ENCODE assay signal across 1 cellular context in the genomic region with DNA sequence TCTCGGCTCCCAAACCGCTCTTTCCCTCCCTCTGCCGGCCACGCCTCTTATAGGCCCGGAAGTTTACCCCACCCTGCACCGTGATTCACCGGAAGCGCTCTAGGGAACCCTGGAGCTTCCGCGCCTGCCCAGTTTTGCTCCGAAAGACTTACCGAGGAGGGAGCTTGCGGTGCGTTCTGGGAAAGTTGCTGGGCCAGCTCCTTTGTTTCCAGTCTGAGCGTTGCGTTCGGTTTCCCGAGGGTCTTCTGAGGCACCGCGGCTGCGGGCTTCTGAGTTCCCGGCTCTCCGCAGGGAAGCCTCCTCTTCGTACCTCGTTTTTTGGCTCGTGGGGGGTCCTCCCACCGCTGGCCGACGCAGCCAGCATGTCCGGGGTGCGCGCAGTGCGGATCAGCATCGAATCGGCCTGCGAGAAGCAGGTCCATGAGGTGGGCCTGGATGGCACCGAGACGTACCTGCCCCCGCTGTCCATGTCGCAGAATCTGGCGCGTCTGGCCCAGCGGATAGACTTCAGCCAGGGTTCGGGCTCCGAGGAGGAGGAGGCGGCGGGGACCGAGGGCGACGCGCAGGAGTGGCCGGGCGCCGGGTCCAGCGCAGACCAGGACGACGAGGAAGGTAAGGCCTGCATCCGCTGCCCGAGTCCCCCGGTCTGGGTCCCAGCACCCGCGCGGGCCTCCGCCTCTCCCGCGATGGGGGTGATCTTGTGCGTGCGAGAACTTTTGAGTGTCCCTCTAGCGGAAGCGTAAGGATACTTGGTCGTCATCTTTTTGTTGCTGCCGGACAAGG.
TF ChIP-seq lines count a peak whose summit lies in the region.

Gene MED17 (plus strand): TSS at position 131 of the 783 bp plus-strand sequence. CDS start 232 bp downstream, at position 363.

TF ChIP-seq in K562, 482 proteins besides CTCF, POLR2A, EP300 and RAD21 (continued from another document and continues in another):
- TF ChIP-seq ZBTB11 (CRISPR knock-in tag; IDR thresholded peaks at IDR 0.05) (peak in 2 of 3 experiments; percentile 51 to 82; a peak in 2 of 6 replicates), HNRNPUL1 (IDR thresholded peaks at IDR 0.05; ENCODE audit: low read length) (no peak), KLF13 (tag; IDR thresholded peaks at IDR 0.05; ENCODE audit: borderline replicate concordance, low read depth) (no peak), PTRF (tag; IDR thresholded peaks at IDR 0.05) (no peak), ZNF324 (CRISPR knock-in tag; IDR thresholded peaks at IDR 0.05) (no peak), KHSRP (IDR thresholded peaks at IDR 0.05) (no peak), ZNF79 (CRISPR knock-in tag; IDR thresholded peaks at IDR 0.05; ENCODE audit: low read depth) (no peak), TARDBP (IDR thresholded peaks at IDR 0.05) (no peak), FOXA1 (IDR thresholded peaks at IDR 0.05; ENCODE audit: borderline replicate concordance) (no peak), PRMT5 (CRISPR knock-in tag; IDR thresholded peaks at IDR 0.05) (no peak), RNF2 (IDR thresholded peaks at IDR 0.05) (peak; percentile 44; the same call in 1 of the 2 replicates), NFATC3 (IDR thresholded peaks at IDR 0.05) (no peak), PRPF4 (IDR thresholded peaks at IDR 0.05; ENCODE audit: insufficient read depth, low read depth, low read length, poor library complexity, severe bottlenecking) (no peak), CEBPG (CRISPR knock-in tag; IDR thresholded peaks at IDR 0.05) (no peak), CEBPG (tag; conservative IDR thresholded peaks at IDR 0.05 in 1 of 2, IDR thresholded peaks at IDR 0.05 in 1 of 2) (no peak), RERE (CRISPR knock-in tag; IDR thresholded peaks at IDR 0.05; ENCODE audit: borderline replicate concordance) (0 out of 2 replicates have a peak, but pooled peaks have one; percentile 30), XRCC5 (IDR thresholded peaks at IDR 0.05; ENCODE audit: low read depth, low read length) (no peak; the same call in 1 of the 2 replicates), MEF2D (tag; conservative IDR thresholded peaks at IDR 0.05; ENCODE audit: low read depth) (no peak), ZNF232 (CRISPR knock-in tag; IDR thresholded peaks at IDR 0.05) (peak; percentile 67; the same call in 1 of the 2 replicates), ZNF398 (CRISPR knock-in tag; IDR thresholded peaks at IDR 0.05) (no peak)
- TF ChIP-seq, protein P1, sequence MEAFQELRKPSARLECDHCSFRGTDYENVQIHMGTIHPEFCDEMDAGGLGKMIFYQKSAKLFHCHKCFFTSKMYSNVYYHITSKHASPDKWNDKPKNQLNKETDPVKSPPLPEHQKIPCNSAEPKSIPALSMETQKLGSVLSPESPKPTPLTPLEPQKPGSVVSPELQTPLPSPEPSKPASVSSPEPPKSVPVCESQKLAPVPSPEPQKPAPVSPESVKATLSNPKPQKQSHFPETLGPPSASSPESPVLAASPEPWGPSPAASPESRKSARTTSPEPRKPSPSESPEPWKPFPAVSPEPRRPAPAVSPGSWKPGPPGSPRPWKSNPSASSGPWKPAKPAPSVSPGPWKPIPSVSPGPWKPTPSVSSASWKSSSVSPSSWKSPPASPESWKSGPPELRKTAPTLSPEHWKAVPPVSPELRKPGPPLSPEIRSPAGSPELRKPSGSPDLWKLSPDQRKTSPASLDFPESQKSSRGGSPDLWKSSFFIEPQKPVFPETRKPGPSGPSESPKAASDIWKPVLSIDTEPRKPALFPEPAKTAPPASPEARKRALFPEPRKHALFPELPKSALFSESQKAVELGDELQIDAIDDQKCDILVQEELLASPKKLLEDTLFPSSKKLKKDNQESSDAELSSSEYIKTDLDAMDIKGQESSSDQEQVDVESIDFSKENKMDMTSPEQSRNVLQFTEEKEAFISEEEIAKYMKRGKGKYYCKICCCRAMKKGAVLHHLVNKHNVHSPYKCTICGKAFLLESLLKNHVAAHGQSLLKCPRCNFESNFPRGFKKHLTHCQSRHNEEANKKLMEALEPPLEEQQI (IDR thresholded peaks at IDR 0.05), result no peak
- TF ChIP-seq, protein P2, sequence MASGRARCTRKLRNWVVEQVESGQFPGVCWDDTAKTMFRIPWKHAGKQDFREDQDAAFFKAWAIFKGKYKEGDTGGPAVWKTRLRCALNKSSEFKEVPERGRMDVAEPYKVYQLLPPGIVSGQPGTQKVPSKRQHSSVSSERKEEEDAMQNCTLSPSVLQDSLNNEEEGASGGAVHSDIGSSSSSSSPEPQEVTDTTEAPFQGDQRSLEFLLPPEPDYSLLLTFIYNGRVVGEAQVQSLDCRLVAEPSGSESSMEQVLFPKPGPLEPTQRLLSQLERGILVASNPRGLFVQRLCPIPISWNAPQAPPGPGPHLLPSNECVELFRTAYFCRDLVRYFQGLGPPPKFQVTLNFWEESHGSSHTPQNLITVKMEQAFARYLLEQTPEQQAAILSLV (tag; IDR thresholded peaks at IDR 0.05), result no peak
- TF ChIP-seq, protein P3, sequence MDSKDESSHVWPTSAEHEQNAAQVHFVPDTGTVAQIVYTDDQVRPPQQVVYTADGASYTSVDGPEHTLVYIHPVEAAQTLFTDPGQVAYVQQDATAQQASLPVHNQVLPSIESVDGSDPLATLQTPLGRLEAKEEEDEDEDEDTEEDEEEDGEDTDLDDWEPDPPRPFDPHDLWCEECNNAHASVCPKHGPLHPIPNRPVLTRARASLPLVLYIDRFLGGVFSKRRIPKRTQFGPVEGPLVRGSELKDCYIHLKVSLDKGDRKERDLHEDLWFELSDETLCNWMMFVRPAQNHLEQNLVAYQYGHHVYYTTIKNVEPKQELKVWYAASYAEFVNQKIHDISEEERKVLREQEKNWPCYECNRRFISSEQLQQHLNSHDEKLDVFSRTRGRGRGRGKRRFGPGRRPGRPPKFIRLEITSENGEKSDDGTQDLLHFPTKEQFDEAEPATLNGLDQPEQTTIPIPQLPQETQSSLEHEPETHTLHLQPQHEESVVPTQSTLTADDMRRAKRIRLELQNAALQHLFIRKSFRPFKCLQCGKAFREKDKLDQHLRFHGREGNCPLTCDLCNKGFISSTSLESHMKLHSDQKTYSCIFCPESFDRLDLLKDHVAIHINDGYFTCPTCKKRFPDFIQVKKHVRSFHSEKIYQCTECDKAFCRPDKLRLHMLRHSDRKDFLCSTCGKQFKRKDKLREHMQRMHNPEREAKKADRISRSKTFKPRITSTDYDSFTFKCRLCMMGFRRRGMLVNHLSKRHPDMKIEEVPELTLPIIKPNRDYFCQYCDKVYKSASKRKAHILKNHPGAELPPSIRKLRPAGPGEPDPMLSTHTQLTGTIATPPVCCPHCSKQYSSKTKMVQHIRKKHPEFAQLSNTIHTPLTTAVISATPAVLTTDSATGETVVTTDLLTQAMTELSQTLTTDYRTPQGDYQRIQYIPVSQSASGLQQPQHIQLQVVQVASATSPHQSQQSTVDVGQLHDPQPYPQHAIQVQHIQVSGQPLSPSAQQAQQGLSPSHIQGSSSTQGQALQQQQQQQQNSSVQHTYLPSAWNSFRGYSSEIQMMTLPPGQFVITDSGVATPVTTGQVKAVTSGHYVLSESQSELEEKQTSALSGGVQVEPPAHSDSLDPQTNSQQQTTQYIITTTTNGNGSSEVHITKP (IDR thresholded peaks at IDR 0.05; ENCODE audit: partially characterized antibody), result no peak
